Comparison of ENCODE assay signal across 19 cellular contexts in genomic region chr11:64545605-64546004, GRCh38. TPM values are rescaled to one million over a fixed set of nuclear protein-coding genes. Genes with fewer than 3 reads are reported as not detected.
DNase-seq lines count a peak whose midpoint lies in the region; ATAC-seq, FAIRE-seq and TF ChIP-seq lines count a peak whose summit lies in the region.
"Had no signal": no experiment of that assay in that cellular context is flagged by ENCODE, and none has a peak within 500 bp of the region (broad histone marks: within the 10 kb centered on the region; RNA-seq: fewer than 3 reads in every experiment).

No MANE protein-coding gene starts in this region.

- DNase-seq in AG08396 (ENCODE audit: low spot score) (peak; percentile 80), HTR-8/SVneo (ENCODE audit: insufficient read length, low spot score) (peak; percentile 44), astrocyte of the spinal cord (ENCODE audit: low read depth, low spot score) (peak; percentile 68), iris pigment epithelial cell (ENCODE audit: low read depth) (peak; percentile 73), immature natural killer cell (no peak), NCI-H748 treated with DMSO at 0.1 percent for 48 hours (lab: John Stamatoyannopoulos, UW) (no peak)
- no peak for DNase-seq in activated CD8-positive, alpha-beta memory T cell treated with anti-CD3 and anti-CD28 coated beads, Interleukin-2, amount 10 ng/mL, durations not matched to agents 7 days and 5 days
- DNase-seq: activated CD4-positive, CD25-positive, alpha-beta regulatory T cell; activated T-cell treated with anti-CD3 and anti-CD28 coated beads, Interleukin-2, amount 50 U/mL, for 4 hours; NCI-H2171; nephron progenitor cell; SHP77; upper lobe of left lung had no signal

- no peaks in the 10 kb centered on the region for H3K36me3 Mint-ChIP-seq in activated CD8-positive, alpha-beta memory T cell treated with anti-CD3 and anti-CD28 coated beads, Interleukin-2, amount 10 ng/mL, durations not matched to agents 7 days and 5 days
- H3K36me3 Mint-ChIP-seq in immature natural killer cell: no peaks in the 10 kb centered on the region
- H3K36me3 Mint-ChIP-seq: brain had no signal

- ATAC-seq in activated CD8-positive, alpha-beta memory T cell treated with anti-CD3 and anti-CD28 coated beads, Interleukin-2, amount 10 ng/mL, durations not matched to agents 7 days and 5 days: no peak
- no peak for ATAC-seq in HG03378 (IDR thresholded peaks at IDR 0.05; ENCODE audit: unreplicated experiment)
- ATAC-seq: activated T-cell treated with anti-CD3 and anti-CD28 coated beads, Interleukin-2, amount 50 U/mL, for 4 hours; left lobe of liver had no signal

- no peak overlapping the region for H3K4me3 ChIP-seq in astrocyte of the spinal cord (ENCODE audit: low read depth, low read length)
- H3K4me3 ChIP-seq: BLaER1, upper lobe of left lung had no signal

- H3K27ac Mint-ChIP-seq in activated CD8-positive, alpha-beta memory T cell treated with anti-CD3 and anti-CD28 coated beads, Interleukin-2, amount 10 ng/mL, durations not matched to agents 7 days and 5 days: no peak overlapping the region
- no peak overlapping the region for H3K27ac Mint-ChIP-seq in immature natural killer cell
- H3K27ac Mint-ChIP-seq: brain, nephron progenitor cell had no signal

- in situ Hi-C loops in astrocyte of the spinal cord (cut with HindIII; ENCODE audit: low sequenced_read_pairs): no loop called here

- H3K27me3 Mint-ChIP-seq in activated CD8-positive, alpha-beta memory T cell treated with anti-CD3 and anti-CD28 coated beads, Interleukin-2, amount 10 ng/mL, durations not matched to agents 7 days and 5 days: peaks cover 3% of the 10 kb centered on the region
- peaks cover 1 to 3% (median 2%) of the 10 kb centered on the region in 3 donors for H3K27me3 Mint-ChIP-seq in immature natural killer cell (ENCODE audit: low read depth in 3 of 3)

- no peak for TF ChIP-seq CTCF in astrocyte of the spinal cord (IDR thresholded peaks at IDR 0.05; ENCODE audit: low read depth, low read length)

- H3K9me3 Mint-ChIP-seq in activated CD8-positive, alpha-beta memory T cell treated with anti-CD3 and anti-CD28 coated beads, Interleukin-2, amount 10 ng/mL, durations not matched to agents 7 days and 5 days (ENCODE audit: low read depth): no peaks in the 10 kb centered on the region
- no peaks in the 10 kb centered on the region for H3K9me3 Mint-ChIP-seq in immature natural killer cell
- H3K9me3 Mint-ChIP-seq: activated T-cell treated with anti-CD3 and anti-CD28 coated beads, Interleukin-2, amount 50 U/mL, for 4 hours had no signal

- H3K4me1 Mint-ChIP-seq in activated CD8-positive, alpha-beta memory T cell treated with anti-CD3 and anti-CD28 coated beads, Interleukin-2, amount 10 ng/mL, durations not matched to agents 7 days and 5 days: no peaks in the 10 kb centered on the region
- no peaks in the 10 kb centered on the region for H3K4me1 Mint-ChIP-seq in immature natural killer cell
- H3K4me1 Mint-ChIP-seq: brain had no signal

- peak; percentile 79 for FAIRE-seq in HTR-8/SVneo (lab: Jason Lieb, UNC)
- FAIRE-seq: frontal cortex, small intestine had no signal

- H3K4me3 Mint-ChIP-seq in activated CD8-positive, alpha-beta memory T cell treated with anti-CD3 and anti-CD28 coated beads, Interleukin-2, amount 10 ng/mL, durations not matched to agents 7 days and 5 days: no peak overlapping the region
- no peak overlapping the region for H3K4me3 Mint-ChIP-seq in immature natural killer cell
- H3K4me3 Mint-ChIP-seq: activated T-cell treated with anti-CD3 and anti-CD28 coated beads, Interleukin-2, amount 50 U/mL, for 4 hours; brain; nephron progenitor cell had no signal

- CTCF ChIA-PET in activated CD8-positive, alpha-beta memory T cell treated with anti-CD3 and anti-CD28 coated beads, Interleukin-2, amount 10 ng/mL, durations not matched to agents 7 days and 5 days (lab: Charles Lee): no interaction called here

RNA-seq across cellular contexts. Expression of gene SLC22A11, which starts 10.1 kb away (rescaled TPM):
- total RNA-seq in activated CD8-positive, alpha-beta memory T cell treated with anti-CD3 and anti-CD28 coated beads, Interleukin-2, amount 10 ng/mL, durations not matched to agents 7 days and 5 days: not detected
- polyA plus RNA-seq in immature natural killer cell: not detected
- total RNA-seq: activated T-cell treated with anti-CD3 and anti-CD28 coated beads, Interleukin-2, amount 50 U/mL, for 4 hours; frontal cortex; upper lobe of left lung had no signal

RNA-seq across cellular contexts. Expression of gene SLC22A12, which starts 45.4 kb away (rescaled TPM):
- total RNA-seq in activated CD8-positive, alpha-beta memory T cell treated with anti-CD3 and anti-CD28 coated beads, Interleukin-2, amount 10 ng/mL, durations not matched to agents 7 days and 5 days: not detected
- not detected for polyA plus RNA-seq in immature natural killer cell
- total RNA-seq: activated T-cell treated with anti-CD3 and anti-CD28 coated beads, Interleukin-2, amount 50 U/mL, for 4 hours; frontal cortex; left lobe of liver; upper lobe of left lung had no signal
- polyA plus RNA-seq: small intestine had no signal

Comparison
In these comparisons a context has a peak if more than half of its experiments do, and no peak if none do; other contexts are left out.
1. DNase-seq: peak in AG08396 (single experiment), HTR-8/SVneo (single experiment), astrocyte of the spinal cord (single experiment) and iris pigment epithelial cell (single experiment); none in activated CD8-positive, alpha-beta memory T cell treated with anti-CD3 and anti-CD28 coated beads, Interleukin-2, amount 10 ng/mL, durations not matched to agents 7 days and 5 days (single experiment), immature natural killer cell (0 of 3) and NCI-H748 treated with DMSO at 0.1 percent for 48 hours (single experiment).